In genomic region chr2:3377612-3378432, GRCh38 we compare ENCODE assay signal across 8 cellular contexts. TPM values are rescaled to one million over a fixed set of nuclear protein-coding genes. Genes with fewer than 3 reads are reported as not detected.
DNase-seq lines count a peak whose midpoint lies in the region; ATAC-seq and TF ChIP-seq lines count a peak whose summit lies in the region.

EIPR1 (minus strand) TSS chr2:3377818; CDS start chr2:3377689, 129 bp downstream.

- H4K20me1 ChIP-seq in KMS-11 (ENCODE audit: insufficient read depth), result no peaks in the 10 kb centered on the region

- DNase-seq in DMS53 treated with DMSO at 0.1 percent for 48 hours (lab: John Stamatoyannopoulos, UW; ENCODE audit: unreplicated experiment) (peak; percentile 82), Peyer's patch (peak; percentile 98 to 99 (median 98))
- peak; percentile 94 to 96 for DNase-seq in activated T-cell treated with anti-CD3 and anti-CD28 coated beads, Interleukin-2, amount 50 U/mL, for 48 hours
- DNase-seq in stimulated activated CD8-positive, alpha-beta memory T cell treated with anti-CD3 and anti-CD28 coated beads, Interleukin-7, amount 100 ng/mL, for 4 hours (ENCODE audit: low read depth in 2 of 2), result peak; percentile 94 to 95

- TF ChIP-seq POLR2A in Peyer's patch (IDR thresholded peaks at IDR 0.05), result peak; percentile 67 to 77

- TF ChIP-seq CTCF in KMS-11 (conservative IDR thresholded peaks at IDR 0.05; ENCODE audit: low read depth, low read length) (no peak), Peyer's patch (IDR thresholded peaks at IDR 0.05) (peak in 4 of 6 experiments; percentile 21 to 41 (median 32))

- H2AFZ ChIP-seq in KMS-11 (ENCODE audit: low read depth), result peak within 1 kb of the TSS; percentile 53

- H3K79me2 ChIP-seq in KMS-11 (ENCODE audit: insufficient read depth, low read depth), result peaks cover 21% of the 10 kb centered on the region; the same call in 1 of the 2 replicates

- H3K36me3 ChIP-seq in KMS-11 (ENCODE audit: insufficient read depth), result no peaks in the 10 kb centered on the region
- no peaks in the 10 kb centered on the region for H3K36me3 ChIP-seq in Peyer's patch
- H3K36me3 ChIP-seq in muscle layer of duodenum (ENCODE audit: control insufficient read depth in 1 of 2, insufficient read depth in 2 of 2, low read length in 2 of 2), result peaks cover 0 to 5% of the 10 kb centered on the region in 2 donors

- H3K27me3 ChIP-seq in KMS-11 (ENCODE audit: insufficient read depth, low read depth) (no peaks in the 10 kb centered on the region), Peyer's patch (no peaks in the 10 kb centered on the region), muscle layer of duodenum (ENCODE audit: low read depth, low read length) (no peaks in the 10 kb centered on the region)

- H3K4me3 ChIP-seq in KMS-11 (IDR thresholded peaks at IDR 0.05; ENCODE audit: insufficient read depth, low read depth, low read length) (no peak within 1 kb of the TSS), Peyer's patch (peak within 1 kb of the TSS; percentile 64 to 94 (median 84)), muscle layer of duodenum (ENCODE audit: low read depth in 1 of 2, low read length in 2 of 2) (peak within 1 kb of the TSS; percentile 89 to 94)

- peaks cover 11% of the 10 kb centered on the region for H3K4me1 ChIP-seq in KMS-11 (ENCODE audit: low read depth, poor library complexity, severe bottlenecking)
- peaks cover 0 to 37% (median 11%) of the 10 kb centered on the region in 4 donors for H3K4me1 ChIP-seq in Peyer's patch
- peaks cover 10 to 28% of the 10 kb centered on the region in 2 donors for H3K4me1 ChIP-seq in muscle layer of duodenum (ENCODE audit: control insufficient read depth in 1 of 2, insufficient read depth in 2 of 2, low read length in 2 of 2)

- H3K27ac ChIP-seq in KMS-11, result peak within 1 kb of the TSS; percentile 50
- peak within 1 kb of the TSS; percentile 86 to 91 (median 88) for H3K27ac ChIP-seq in Peyer's patch
- H3K27ac ChIP-seq in muscle layer of duodenum (ENCODE audit: low read length), result peak within 1 kb of the TSS; percentile 81

- peak within 1 kb of the TSS; percentile 48; the same call in 1 of the 2 replicates for H3K9ac ChIP-seq in KMS-11

- no peaks in the 10 kb centered on the region for H3K9me3 ChIP-seq in Peyer's patch
- no peaks in the 10 kb centered on the region for H3K9me3 ChIP-seq in muscle layer of duodenum (ENCODE audit: control insufficient read depth in 1 of 2, low read length in 2 of 2)

- ATAC-seq in GM21737 (IDR thresholded peaks at IDR 0.05; ENCODE audit: unreplicated experiment) (peak; percentile 82), esophagus mucosa (peak; percentile 98)

- peak within 1 kb of the TSS; percentile 62 for H3K4me2 ChIP-seq in KMS-11

RNA-seq across cellular contexts. Expression of gene EIPR1, which starts in this region (rescaled TPM):
- total RNA-seq in Peyer's patch (10 to 100 TPM; 23.4 to 94.1 (median 36.2) TPM), esophagus mucosa (25.9 TPM)
